ENCODE assay signal across 25 cellular contexts in genomic region chr7:88279323-88279722, GRCh38. TPM values are rescaled to one million over a fixed set of nuclear protein-coding genes. Genes with fewer than 3 reads are reported as not detected.
DNase-seq lines count a peak whose midpoint lies in the region; ATAC-seq, FAIRE-seq and TF ChIP-seq lines count a peak whose summit lies in the region.
"Had no signal": no experiment of that assay in that cellular context is flagged by ENCODE, and none has a peak within 500 bp of the region (broad histone marks: within the 10 kb centered on the region; RNA-seq: fewer than 3 reads in every experiment).

No MANE protein-coding gene starts in this region.

- intact Hi-C loops in Calu3 (cut with micrococcal nuclease; ENCODE audit: unreplicated experiment): loop anchor here (1.0 kb wide), 1 partner anchor 10 kb away; no protein-coding TSS in a partner anchor
- intact Hi-C loops in dendritic cell treated with granulocyte-macrophage colony-stimulating factor and Interleukin-4, amounts not matched to agents 40 ng/mL and 50 ng/mL, for 4 days (cut with micrococcal nuclease): loop anchor here (5.0 kb wide), 1 partner anchor 43 kb away; no protein-coding TSS in a partner anchor

- peaks cover 18% of the 10 kb centered on the region for H3K4me1 Mint-ChIP-seq in Calu3 (ENCODE audit: low read depth, unreplicated experiment)
- H3K4me1 Mint-ChIP-seq in dendritic cell treated with granulocyte-macrophage colony-stimulating factor and Interleukin-4, amounts not matched to agents 40 ng/mL and 50 ng/mL, for 4 days (ENCODE audit: low read depth): peaks cover 17% of the 10 kb centered on the region
- H3K4me1 Mint-ChIP-seq: CD4-positive, alpha-beta memory T cell; IgD-negative memory B cell had no signal

- ATAC-seq in upper lobe of left lung (ENCODE audit: low FRiP score in 2 of 2): no peak
- ATAC-seq: GM23338 had no signal

- H3K36me3 ChIP-seq in keratinocyte (ENCODE audit: control insufficient read depth in 2 of 2, extremely low read depth in 1 of 2, insufficient read depth in 2 of 2, low read length in 2 of 2): no peaks in the 10 kb centered on the region
- H3K36me3 ChIP-seq in upper lobe of left lung: no peaks in the 10 kb centered on the region
- H3K36me3 ChIP-seq in hepatocyte (replicated peaks; ENCODE audit: insufficient read depth, low read depth): no peaks in the 10 kb centered on the region
- H3K36me3 ChIP-seq: BLaER1, Peyer's patch had no signal

- H3K9ac ChIP-seq in keratinocyte (ENCODE audit: control insufficient read depth, extremely low read depth, insufficient read depth, low read length): no peak overlapping the region
- H3K9ac ChIP-seq: BLaER1, KMS-11, SK-N-SH had no signal

- 56 to 69% methylated on average over 3 of the region's 3 CpGs for WGBS in upper lobe of left lung, 2 donors
- WGBS in hepatocyte (ENCODE audit: low lambda C conversion rate, missing lambda C conversion rate): 74% methylated on average over 3 of the region's 3 CpGs

- no peaks in the 10 kb centered on the region for H3K9me2 ChIP-seq in hepatocyte (replicated peaks; ENCODE audit: insufficient read depth)
- H3K9me2 ChIP-seq: SK-N-SH had no signal

- H3K9me1 ChIP-seq in keratinocyte (ENCODE audit: control insufficient read depth, extremely low read depth, insufficient read depth, low read length): no peaks in the 10 kb centered on the region

- H3K27ac ChIP-seq in keratinocyte (ENCODE audit: control insufficient read depth, insufficient read depth, low read length) (peak overlapping the region; percentile 10), upper lobe of left lung (peak overlapping the region in 3 of 4 donors; percentile 28 to 52 (median 46)), hepatocyte (no peak overlapping the region)
- H3K27ac ChIP-seq: BLaER1, KMS-11, Peyer's patch had no signal

- peaks cover 6% of the 10 kb centered on the region for H3K36me3 Mint-ChIP-seq in Calu3 (ENCODE audit: insufficient read depth, unreplicated experiment)
- H3K36me3 Mint-ChIP-seq in dendritic cell treated with granulocyte-macrophage colony-stimulating factor and Interleukin-4, amounts not matched to agents 40 ng/mL and 50 ng/mL, for 4 days (ENCODE audit: low read depth): peaks cover 19% of the 10 kb centered on the region
- H3K36me3 Mint-ChIP-seq: CD4-positive, alpha-beta memory T cell had no signal

- no peak for FAIRE-seq in keratinocyte (lab: Jason Lieb, UNC)
- no peak for FAIRE-seq in HTR-8/SVneo (lab: Jason Lieb, UNC)
- FAIRE-seq: A204.1, G401.6 had no signal

- peak; percentile 31 for DNase-seq in Calu3
- DNase-seq in keratinocyte (ENCODE audit: low read depth, low spot score): no peak
- DNase-seq in upper lobe of left lung: no peak
- DNase-seq in HTR-8/SVneo (ENCODE audit: insufficient read length, low spot score): no peak
- DNase-seq in hepatocyte (ENCODE audit: low spot score): no peak
- no peak for DNase-seq in HuH-7.5 (ENCODE audit: low spot score)
- DNase-seq: CD4-positive, alpha-beta memory T cell; COR-L47; HCEC 1CT; NCI-H1048; NCI-H1417 treated with DMSO at 0.1 percent for 48 hours; NCI-H1694 treated with DMSO at 0.1 percent for 48 hours; NCI-H2081; NCI-H2227 treated with DMSO at 0.1 percent for 48 hours; NCI-H526 treated with DMSO at 0.1 percent for 48 hours; Peyer's patch; SK-N-SH had no signal

- no peaks in the 10 kb centered on the region for H4K20me1 ChIP-seq in keratinocyte (ENCODE audit: control insufficient read depth, extremely low read depth, insufficient read depth, low read length)
- no peaks in the 10 kb centered on the region for H4K20me1 ChIP-seq in hepatocyte (ENCODE audit: insufficient read depth, poor library complexity, severe bottlenecking)
- H4K20me1 ChIP-seq: BLaER1 had no signal

- H3K4me3 ChIP-seq in keratinocyte (ENCODE audit: control insufficient read depth in 2 of 3, extremely low read depth in 1 of 3, insufficient read depth in 2 of 3, low read depth in 1 of 3, low read length in 3 of 3): no peak overlapping the region
- H3K4me3 ChIP-seq in upper lobe of left lung: no peak overlapping the region
- no peak overlapping the region for H3K4me3 ChIP-seq in hepatocyte
- H3K4me3 ChIP-seq: BLaER1, GM23338, Peyer's patch had no signal

- no peaks in the 10 kb centered on the region for H3K9me3 Mint-ChIP-seq in Calu3 (ENCODE audit: low read depth, unreplicated experiment)
- H3K9me3 Mint-ChIP-seq in dendritic cell treated with granulocyte-macrophage colony-stimulating factor and Interleukin-4, amounts not matched to agents 40 ng/mL and 50 ng/mL, for 4 days: no peaks in the 10 kb centered on the region
- H3K9me3 Mint-ChIP-seq: GM23338, IgD-negative memory B cell had no signal

- CTCF ChIA-PET in Calu3 (lab: Charles Lee): interaction anchor here (0.7 to 2.2 kb wide), 4 partner anchors 24 to 59 kb away, joined by 3 to 15 read pairs (median 4); no protein-coding TSS in a partner anchor

- H3K27ac Mint-ChIP-seq in Calu3 (ENCODE audit: unreplicated experiment): peak overlapping the region; percentile 99
- peak overlapping the region; percentile 30 for H3K27ac Mint-ChIP-seq in dendritic cell treated with granulocyte-macrophage colony-stimulating factor and Interleukin-4, amounts not matched to agents 40 ng/mL and 50 ng/mL, for 4 days
- H3K27ac Mint-ChIP-seq: CD4-positive, alpha-beta memory T cell; GM23338; IgD-negative memory B cell had no signal

- TF ChIP-seq EP300 in upper lobe of left lung (IDR thresholded peaks at IDR 0.05): no peak

- H3K9me3 ChIP-seq in keratinocyte (ENCODE audit: control insufficient read depth, low read depth, low read length) (no peaks in the 10 kb centered on the region), upper lobe of left lung (no peaks in the 10 kb centered on the region), hepatocyte (ENCODE audit: low read depth) (no peaks in the 10 kb centered on the region)
- H3K9me3 ChIP-seq: BLaER1, Peyer's patch, SK-N-SH had no signal

- H3K27me3 ChIP-seq in keratinocyte (ENCODE audit: control insufficient read depth, extremely low read depth, insufficient read depth, low read length) (no peaks in the 10 kb centered on the region), upper lobe of left lung (no peaks in the 10 kb centered on the region), hepatocyte (no peaks in the 10 kb centered on the region)
- H3K27me3 ChIP-seq: BLaER1, Peyer's patch had no signal

- H3K27me3 Mint-ChIP-seq in Calu3 (ENCODE audit: unreplicated experiment): no peaks in the 10 kb centered on the region
- no peaks in the 10 kb centered on the region for H3K27me3 Mint-ChIP-seq in dendritic cell treated with granulocyte-macrophage colony-stimulating factor and Interleukin-4, amounts not matched to agents 40 ng/mL and 50 ng/mL, for 4 days
- H3K27me3 Mint-ChIP-seq: IgD-negative memory B cell had no signal

- H3K79me2 ChIP-seq in keratinocyte (ENCODE audit: control insufficient read depth, insufficient read depth, low read length): no peaks in the 10 kb centered on the region
- no peaks in the 10 kb centered on the region for H3K79me2 ChIP-seq in hepatocyte

- H2AFZ ChIP-seq in keratinocyte (ENCODE audit: control insufficient read depth, low read length) (peak overlapping the region; percentile 69), hepatocyte (no peak overlapping the region)
- H2AFZ ChIP-seq: GM23338 had no signal

- dilution Hi-C loops in keratinocyte (cut with MboI; ENCODE audit: extremely low pct_ligation_motif_present, low sequenced_read_pairs): no loop called here

- BruUV-seq in Calu3 (replicated peaks; lab: Mats Ljungman, UMichigan): no TSS peak

- no peak for TF ChIP-seq POLR2A in upper lobe of left lung (IDR thresholded peaks at IDR 0.05)

- H3K4me3 Mint-ChIP-seq in Calu3 (ENCODE audit: low read depth, unreplicated experiment): peak overlapping the region; percentile 36
- H3K4me3 Mint-ChIP-seq in dendritic cell treated with granulocyte-macrophage colony-stimulating factor and Interleukin-4, amounts not matched to agents 40 ng/mL and 50 ng/mL, for 4 days: no peak overlapping the region
- H3K4me3 Mint-ChIP-seq: CD4-positive, alpha-beta memory T cell; GM23338; IgD-negative memory B cell had no signal

- H3K4me1 ChIP-seq in keratinocyte (ENCODE audit: control insufficient read depth, extremely low read depth, insufficient read depth, low read length) (peaks cover 10% of the 10 kb centered on the region), upper lobe of left lung (peaks cover 0 to 20% (median 7%) of the 10 kb centered on the region in 4 donors), hepatocyte (ENCODE audit: insufficient read depth) (no peaks in the 10 kb centered on the region)
- H3K4me1 ChIP-seq: BLaER1, Peyer's patch had no signal

- H3K4me2 ChIP-seq in keratinocyte (ENCODE audit: control insufficient read depth, extremely low read depth, insufficient read depth, low read depth, low read length) (peak overlapping the region; percentile 17), hepatocyte (no peak overlapping the region)
- H3K4me2 ChIP-seq: BLaER1, GM23338, KMS-11, SK-N-SH had no signal

- no peak for TF ChIP-seq CTCF in Calu3 (IDR thresholded peaks at IDR 0.05; ENCODE audit: unreplicated experiment)
- no peak for TF ChIP-seq CTCF in keratinocyte (optimal IDR thresholded peaks at IDR 0.05 in 1 of 3, IDR thresholded peaks at IDR 0.05 in 1 of 3, conservative IDR thresholded peaks at IDR 0.05 in 1 of 3; ENCODE audit: extremely low read depth in 1 of 3, insufficient read depth in 2 of 3, low read length in 3 of 3)
- no peak for TF ChIP-seq CTCF in upper lobe of left lung (IDR thresholded peaks at IDR 0.05)
- no peak for TF ChIP-seq CTCF in hepatocyte (IDR thresholded peaks at IDR 0.05; ENCODE audit: poor library complexity)

RNA-seq across cellular contexts. Expression of gene STEAP4, which starts 27.4 kb away (rescaled TPM):
- total RNA-seq in Calu3 (2022) (7.4 and 11.3 TPM in 2 replicates), upper lobe of left lung (10 to 100 TPM; 11.5 to 81.8 (median 54.8) TPM), hepatocyte (0.88 and 1.1 TPM in 2 replicates)
- polyA plus RNA-seq in keratinocyte (0.52 to 5.8 TPM (median 2.0 TPM) in 3 replicates), hepatocyte (not detected in 2 replicates)
- polyA plus RNA-seq in keratinocyte (2011; ENCODE audit: low read depth): 20.3 TPM
- polyA plus RNA-seq in keratinocyte (2011; cell fraction: cytosol; rRNA removed): 0.43 and 0.77 TPM in 2 replicates
- 4.7 and 6.1 TPM in 2 replicates for polyA plus RNA-seq in keratinocyte (2011; cell fraction: nucleus; rRNA removed)
- polyA plus RNA-seq in keratinocyte (2012; ENCODE audit: low replicate concordance): 0.39 and 13.3 TPM in 2 replicates
- 0.16 to 6.4 TPM (median 2.2 TPM) in 3 replicates for polyA minus RNA-seq in keratinocyte
- polyA minus RNA-seq in keratinocyte (2011; cell fraction: cytosol; rRNA and poly(A)+ RNA removed): 0.58 TPM
- 3.5 and 9.3 TPM in 2 replicates for polyA minus RNA-seq in keratinocyte (2011; cell fraction: nucleus; rRNA and poly(A)+ RNA removed)
- total RNA-seq: CD4-positive, alpha-beta memory T cell; GM23338 had no signal
- polyA plus RNA-seq: AG04450; CD4-positive, alpha-beta memory T cell; SK-N-SH had no signal

RNA-seq across cellular contexts. Expression of gene SRI, which starts 59.5 kb away (rescaled TPM):
- total RNA-seq in Calu3 (2022) (148 and 173 TPM in 2 replicates), upper lobe of left lung (100 to 1,000 TPM in 3 of 6 donors, 10 to 100 TPM in 3; 20.0 to 120 (median 91.8) TPM), hepatocyte (111 and 116 TPM in 2 replicates)
- polyA plus RNA-seq in keratinocyte (123 to 206 TPM (median 186 TPM) in 3 replicates), hepatocyte (213 and 228 TPM in 2 replicates)
- 242 TPM for polyA plus RNA-seq in keratinocyte (2011; ENCODE audit: low read depth)
- 133 and 271 TPM in 2 replicates for polyA plus RNA-seq in keratinocyte (2011; cell fraction: cytosol; rRNA removed)
- polyA plus RNA-seq in keratinocyte (2011; cell fraction: nucleus; rRNA removed): 91.8 and 127 TPM in 2 replicates
- 129 and 166 TPM in 2 replicates for polyA plus RNA-seq in keratinocyte (2012; ENCODE audit: low replicate concordance)
- 40.9 to 119 TPM (median 43.5 TPM) in 3 replicates for polyA minus RNA-seq in keratinocyte
- 28.2 TPM for polyA minus RNA-seq in keratinocyte (2011; cell fraction: cytosol; rRNA and poly(A)+ RNA removed)
- 22.8 and 39.6 TPM in 2 replicates for polyA minus RNA-seq in keratinocyte (2011; cell fraction: nucleus; rRNA and poly(A)+ RNA removed)
